In the genomic region with DNA sequence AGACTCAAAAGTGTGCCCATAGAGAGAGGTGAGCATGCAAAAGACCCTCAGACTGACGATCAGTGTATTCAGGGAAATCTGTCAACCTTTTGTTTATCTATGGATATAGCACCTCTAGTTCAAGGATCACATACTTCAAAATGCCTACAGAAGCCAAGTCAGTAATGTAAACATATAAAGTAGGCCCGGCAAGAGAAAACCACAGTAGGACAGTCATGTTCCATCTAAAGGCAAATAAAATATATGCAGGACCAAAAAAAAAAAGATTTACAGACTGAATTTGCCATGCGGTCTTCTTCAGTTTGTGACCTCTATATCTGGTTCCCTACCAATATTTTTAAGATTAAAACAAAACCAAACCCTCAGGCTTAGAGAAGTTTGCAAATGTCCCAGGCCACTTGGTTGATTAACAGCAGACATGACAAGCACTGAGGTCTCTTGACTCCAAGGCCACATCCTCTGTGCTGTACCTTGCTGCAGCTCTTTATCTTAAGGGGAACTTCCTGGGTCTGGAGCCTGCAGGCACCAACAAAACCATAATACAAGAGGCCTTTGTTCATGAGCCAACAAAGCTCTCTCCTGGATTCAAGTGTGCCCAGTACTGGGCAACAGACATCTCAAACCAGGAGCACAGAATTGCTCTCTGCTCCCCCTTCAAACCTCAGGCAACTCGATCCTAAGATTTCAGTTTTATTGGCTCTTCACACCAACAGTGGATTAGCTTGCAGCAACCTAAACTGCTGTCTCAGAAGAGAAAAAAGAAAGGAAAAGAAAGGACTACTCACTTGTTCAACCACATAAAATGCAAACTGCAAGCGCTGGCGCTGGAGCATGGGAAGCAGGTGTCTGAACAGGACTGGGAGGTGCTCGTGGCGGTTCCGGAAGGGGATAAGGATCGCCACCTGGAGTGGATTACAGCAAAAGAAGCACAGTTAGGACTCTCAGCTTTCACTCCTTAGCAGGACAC, we compare ENCODE assay signal across 9 cellular contexts.
DNase-seq lines count a peak whose midpoint lies in the region; ATAC-seq and TF ChIP-seq lines count a peak whose summit lies in the region.
"Had no signal": no experiment of that assay in that cellular context is flagged by ENCODE, and none has a peak within 500 bp of the region (broad histone marks: within the 10 kb centered on the region; RNA-seq: fewer than 3 reads in every experiment).

No MANE protein-coding gene starts in this region.

- POLR2A ChIA-PET in HEK293 (lab: Yijun Ruan, JAX) = no interaction called here

- no peaks in the 10 kb centered on the region for H3K9me3 Mint-ChIP-seq in endodermal cell
- no peaks in the 10 kb centered on the region for H3K9me3 Mint-ChIP-seq in progenitor cell of endocrine pancreas (ENCODE audit: low read depth)

- H3K36me3 ChIP-seq in HEK293 (ENCODE audit: control insufficient read depth in 2 of 2, insufficient read depth in 1 of 2, low read length in 2 of 2) (peaks cover 19 to 83% of the 10 kb centered on the region in 2 experiments), endodermal cell (ENCODE audit: control insufficient read depth, insufficient read depth, low read length) (peaks cover 93% of the 10 kb centered on the region), spleen (peaks cover 3 to 100% (median 92%) of the 10 kb centered on the region in 6 donors)

- H3K4me1 Mint-ChIP-seq in endodermal cell (peaks cover 33% of the 10 kb centered on the region), progenitor cell of endocrine pancreas (ENCODE audit: low read depth) (peaks cover 9% of the 10 kb centered on the region)

- H3K27ac ChIP-seq in HEK293 (ENCODE audit: extremely low read depth, low read depth, low read length) (peak overlapping the region; percentile 25; the same call in 1 of the 2 replicates), endodermal cell (ENCODE audit: low read depth, low read length) (no peak overlapping the region), spleen (peak overlapping the region in 2 of 8 donors; percentile 7 to 39)

- TF ChIP-seq CTCF in HEK293 (tag by site-specific recombination; IDR thresholded peaks at IDR 0.05) (no peak), endodermal cell (conservative IDR thresholded peaks at IDR 0.05) (no peak), progenitor cell of endocrine pancreas (IDR thresholded peaks at IDR 0.05; ENCODE audit: unreplicated experiment) (no peak), spleen (IDR thresholded peaks at IDR 0.05 in 8 of 11, conservative IDR thresholded peaks at IDR 0.05 in 3 of 11) (no peak)

- H3K27me3 ChIP-seq in endodermal cell (ENCODE audit: control insufficient read depth, insufficient read depth, low read length, poor library complexity, severe bottlenecking) (no peaks in the 10 kb centered on the region), spleen (replicated peaks in 1 of 7) (no peaks in the 10 kb centered on the region)

- H3K4me3 Mint-ChIP-seq in endodermal cell (no peak overlapping the region), progenitor cell of endocrine pancreas (ENCODE audit: low read depth) (no peak overlapping the region)

- intact Hi-C loops in spleen (cut with DNase I; ENCODE audit: low total_unique reads) = no loop called here

- H3K27me3 Mint-ChIP-seq in endodermal cell (ENCODE audit: insufficient read depth) (no peaks in the 10 kb centered on the region), progenitor cell of endocrine pancreas (no peaks in the 10 kb centered on the region)

- CTCF ChIA-PET in HEK293 (lab: Yijun Ruan, JAX) = interaction anchor here (0.6 to 1.3 kb wide), 6 partner anchors 11 to 260 kb away, joined by 3 to 6 read pairs (median 3); no protein-coding TSS in a partner anchor

- H3K9me3 ChIP-seq in HEK293 (ENCODE audit: control insufficient read depth, insufficient read depth, low read depth, low read length) (no peaks in the 10 kb centered on the region), endodermal cell (ENCODE audit: control insufficient read depth, low read length) (no peaks in the 10 kb centered on the region), spleen (no peaks in the 10 kb centered on the region)

- ATAC-seq in GM21619 (IDR thresholded peaks at IDR 0.05; ENCODE audit: unreplicated experiment) (no peak), GM19324 (IDR thresholded peaks at IDR 0.05; ENCODE audit: low FRiP score, unreplicated experiment) (no peak)

- H3K9ac ChIP-seq in endodermal cell (ENCODE audit: extremely low read depth, low read length, poor library complexity, severe bottlenecking) = no peak overlapping the region

- peak; percentile 10 for DNase-seq in NCI-H345 treated with DMSO at 0.1 percent for 48 hours (lab: John Stamatoyannopoulos, UW; ENCODE audit: unreplicated experiment)
- DNase-seq in endodermal cell = no peak
- DNase-seq in progenitor cell of endocrine pancreas (ENCODE audit: low spot score, unreplicated experiment) = no peak
- DNase-seq in spleen = no peak
- DNase-seq in NCI-H226 = no peak
- DNase-seq: OCI-M1 had no signal

- no peak for TF ChIP-seq POLR2A in spleen (IDR thresholded peaks at IDR 0.05)

- H3K4me3 ChIP-seq in HEK293 (ENCODE audit: low read depth, low read length) (no peak overlapping the region), endodermal cell (ENCODE audit: low read length) (no peak overlapping the region), spleen (no peak overlapping the region)

- 0 out of 2 replicates have a peak, but pooled peaks cover 2% of the 10 kb centered on the region for H3K4me1 ChIP-seq in HEK293 (ENCODE audit: control insufficient read depth, insufficient read depth, low read length)
- peaks cover 15% of the 10 kb centered on the region for H3K4me1 ChIP-seq in endodermal cell (ENCODE audit: control insufficient read depth, insufficient read depth, low read length)
- peaks cover 0 to 20% (median 2%) of the 10 kb centered on the region in 6 donors for H3K4me1 ChIP-seq in spleen

- 93 to 96% methylated on average over 8 to 10 of the region's 10 CpGs for WGBS in endodermal cell (ENCODE audit: insufficient coverage in 1 of 2, insufficient read length in 1 of 2), 2 experiments
- WGBS in spleen, 5 donors = 89 to 94% (median 92%) methylated on average over 10 of the region's 10 CpGs

- H3K36me3 Mint-ChIP-seq in endodermal cell (ENCODE audit: low read depth) (peaks cover 75% of the 10 kb centered on the region), progenitor cell of endocrine pancreas (ENCODE audit: insufficient read depth) (peaks cover 28% of the 10 kb centered on the region)

- H3K27ac Mint-ChIP-seq in endodermal cell (peak overlapping the region; percentile 64), progenitor cell of endocrine pancreas (peak overlapping the region; percentile 71)

TF ChIP-seq in HEK293, 187 proteins besides CTCF, POLR2A, EP300 and RAD21:
- TF ChIP-seq, protein P1, sequence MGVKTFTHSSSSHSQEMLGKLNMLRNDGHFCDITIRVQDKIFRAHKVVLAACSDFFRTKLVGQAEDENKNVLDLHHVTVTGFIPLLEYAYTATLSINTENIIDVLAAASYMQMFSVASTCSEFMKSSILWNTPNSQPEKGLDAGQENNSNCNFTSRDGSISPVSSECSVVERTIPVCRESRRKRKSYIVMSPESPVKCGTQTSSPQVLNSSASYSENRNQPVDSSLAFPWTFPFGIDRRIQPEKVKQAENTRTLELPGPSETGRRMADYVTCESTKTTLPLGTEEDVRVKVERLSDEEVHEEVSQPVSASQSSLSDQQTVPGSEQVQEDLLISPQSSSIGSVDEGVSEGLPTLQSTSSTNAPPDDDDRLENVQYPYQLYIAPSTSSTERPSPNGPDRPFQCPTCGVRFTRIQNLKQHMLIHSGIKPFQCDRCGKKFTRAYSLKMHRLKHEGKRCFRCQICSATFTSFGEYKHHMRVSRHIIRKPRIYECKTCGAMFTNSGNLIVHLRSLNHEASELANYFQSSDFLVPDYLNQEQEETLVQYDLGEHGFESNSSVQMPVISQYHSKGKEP (tag by site-specific recombination; IDR thresholded peaks at IDR 0.05) = peak; percentile 80
- TF ChIP-seq ZNF24 (tag by site-specific recombination; IDR thresholded peaks at IDR 0.05) = no peak
- no peak for TF ChIP-seq SP2 (tag by site-specific recombination; IDR thresholded peaks at IDR 0.05)
- TF ChIP-seq SCRT1 (tag by site-specific recombination; IDR thresholded peaks at IDR 0.05; ENCODE audit: borderline replicate concordance) = 0 out of 2 replicates have a peak, but pooled peaks have one; percentile 22
- no peak for TF ChIP-seq IKZF3 (tag by site-specific recombination; IDR thresholded peaks at IDR 0.05)
- TF ChIP-seq, protein P2, sequence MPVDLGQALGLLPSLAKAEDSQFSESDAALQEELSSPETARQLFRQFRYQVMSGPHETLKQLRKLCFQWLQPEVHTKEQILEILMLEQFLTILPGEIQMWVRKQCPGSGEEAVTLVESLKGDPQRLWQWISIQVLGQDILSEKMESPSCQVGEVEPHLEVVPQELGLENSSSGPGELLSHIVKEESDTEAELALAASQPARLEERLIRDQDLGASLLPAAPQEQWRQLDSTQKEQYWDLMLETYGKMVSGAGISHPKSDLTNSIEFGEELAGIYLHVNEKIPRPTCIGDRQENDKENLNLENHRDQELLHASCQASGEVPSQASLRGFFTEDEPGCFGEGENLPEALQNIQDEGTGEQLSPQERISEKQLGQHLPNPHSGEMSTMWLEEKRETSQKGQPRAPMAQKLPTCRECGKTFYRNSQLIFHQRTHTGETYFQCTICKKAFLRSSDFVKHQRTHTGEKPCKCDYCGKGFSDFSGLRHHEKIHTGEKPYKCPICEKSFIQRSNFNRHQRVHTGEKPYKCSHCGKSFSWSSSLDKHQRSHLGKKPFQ (tag by site-specific recombination; IDR thresholded peaks at IDR 0.05) = peak; percentile 88
- TF ChIP-seq ZSCAN4 (tag by site-specific recombination; IDR thresholded peaks at IDR 0.05) = no peak
